In the genomic region with DNA sequence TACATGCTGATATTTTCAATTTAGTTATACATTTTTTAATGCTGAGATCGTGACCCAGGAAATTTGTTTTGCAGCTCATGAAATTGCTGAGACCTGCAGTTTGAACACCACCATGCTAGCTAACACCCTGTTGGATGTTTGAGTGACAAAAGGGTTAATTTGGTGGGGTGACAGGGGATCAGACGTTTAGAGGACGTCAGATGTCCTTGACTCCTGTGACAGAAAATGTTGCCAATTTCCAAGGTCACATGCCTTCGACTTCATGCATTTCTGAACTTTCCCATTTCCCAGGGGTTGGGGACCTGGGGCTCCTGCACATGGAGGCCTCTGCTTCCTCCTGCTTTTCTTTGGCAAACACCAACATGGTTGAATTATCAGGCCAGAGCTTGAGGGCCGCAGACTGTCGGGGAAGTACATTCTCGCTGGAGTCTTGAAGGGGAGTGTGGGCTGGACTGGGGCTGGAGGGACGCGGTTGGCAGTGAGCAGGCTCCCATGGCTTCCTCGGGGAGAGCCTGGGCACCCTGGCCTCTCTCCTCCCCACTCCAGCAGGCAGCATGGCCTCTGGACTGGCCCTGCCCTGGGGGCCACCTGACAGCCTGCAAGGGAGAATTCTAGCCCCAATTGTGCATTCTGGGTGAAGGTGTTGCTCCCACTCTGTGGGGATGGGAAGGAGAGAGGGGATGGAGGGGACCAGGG, we compare ENCODE assay signal across 1 cellular context.
TF ChIP-seq lines count a peak whose summit lies in the region.

No MANE protein-coding gene starts in this region.

TF ChIP-seq in HepG2, 621 proteins besides CTCF, POLR2A, EP300 and RAD21 (continued from another document):
- peak; percentile 33 for TF ChIP-seq TEAD3 (CRISPR knock-in tag; optimal IDR thresholded peaks at IDR 0.05; ENCODE audit: borderline replicate concordance)
- TF ChIP-seq KDM5A (IDR thresholded peaks at IDR 0.05; ENCODE audit: borderline replicate concordance, low read length), result no peak
- no peak for TF ChIP-seq ZNF138 (CRISPR knock-in tag; IDR thresholded peaks at IDR 0.05; ENCODE audit: low read depth)
- TF ChIP-seq, protein P1, sequence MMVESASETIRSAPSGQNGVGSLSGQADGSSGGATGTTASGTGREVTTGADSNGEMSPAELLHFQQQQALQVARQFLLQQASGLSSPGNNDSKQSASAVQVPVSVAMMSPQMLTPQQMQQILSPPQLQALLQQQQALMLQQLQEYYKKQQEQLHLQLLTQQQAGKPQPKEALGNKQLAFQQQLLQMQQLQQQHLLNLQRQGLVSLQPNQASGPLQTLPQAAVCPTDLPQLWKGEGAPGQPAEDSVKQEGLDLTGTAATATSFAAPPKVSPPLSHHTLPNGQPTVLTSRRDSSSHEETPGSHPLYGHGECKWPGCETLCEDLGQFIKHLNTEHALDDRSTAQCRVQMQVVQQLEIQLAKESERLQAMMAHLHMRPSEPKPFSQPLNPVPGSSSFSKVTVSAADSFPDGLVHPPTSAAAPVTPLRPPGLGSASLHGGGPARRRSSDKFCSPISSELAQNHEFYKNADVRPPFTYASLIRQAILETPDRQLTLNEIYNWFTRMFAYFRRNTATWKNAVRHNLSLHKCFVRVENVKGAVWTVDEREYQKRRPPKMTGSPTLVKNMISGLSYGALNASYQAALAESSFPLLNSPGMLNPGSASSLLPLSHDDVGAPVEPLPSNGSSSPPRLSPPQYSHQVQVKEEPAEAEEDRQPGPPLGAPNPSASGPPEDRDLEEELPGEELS (CRISPR knock-in tag; IDR thresholded peaks at IDR 0.05), result no peak
